Comparison of ENCODE assay signal across 12 cellular contexts in the genomic region with DNA sequence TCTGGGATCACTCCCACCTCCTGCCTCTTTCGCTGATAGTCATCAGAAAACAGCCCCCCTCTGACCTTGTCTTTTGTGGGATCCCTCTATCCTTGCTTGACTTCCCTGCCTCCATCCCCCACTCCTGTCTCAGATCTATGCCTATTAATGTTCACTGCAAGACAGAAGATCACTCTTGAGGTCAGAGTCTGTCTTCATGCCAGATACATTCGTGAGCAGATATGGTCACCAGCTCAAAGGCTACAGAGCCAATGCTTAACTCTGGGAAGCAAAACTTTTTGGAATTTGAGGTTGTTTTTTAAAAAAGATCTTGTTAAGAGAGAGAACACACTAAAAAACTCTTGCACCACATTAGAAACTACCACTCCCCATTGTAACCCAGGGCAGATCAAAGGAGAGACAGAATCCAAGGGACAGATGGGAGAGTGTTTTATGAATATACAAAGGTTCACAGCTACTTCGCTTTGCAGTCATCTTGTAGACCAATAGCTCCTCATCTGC. TPM values are rescaled to one million over a fixed set of nuclear protein-coding genes. Genes with fewer than 3 reads are reported as not detected.
DNase-seq lines count a peak whose midpoint lies in the region; ATAC-seq and TF ChIP-seq lines count a peak whose summit lies in the region.
"Had no signal": no experiment of that assay in that cellular context is flagged by ENCODE, and none has a peak within 500 bp of the region (broad histone marks: within the 10 kb centered on the region; RNA-seq: fewer than 3 reads in every experiment).

No MANE protein-coding gene starts in this region.

- H3K4me3 ChIP-seq in BLaER1, result no peak overlapping the region
- peak overlapping the region in 1 of 4 donors; percentile 5 for H3K4me3 ChIP-seq in adrenal gland
- H3K4me3 ChIP-seq in psoas muscle, result peak overlapping the region; percentile 55
- H3K4me3 ChIP-seq in PC-3 (ENCODE audit: low read length), result no peak overlapping the region

- intact Hi-C loops in adrenal gland (cut with DNase I) (no loop called here), psoas muscle (cut with DNase I) (no loop called here), PC-3 (cut with micrococcal nuclease) (no loop called here)

- no peaks in the 10 kb centered on the region for H3K9me2 ChIP-seq in PC-3 (replicated peaks; ENCODE audit: low read length)

- H3K36me3 ChIP-seq in BLaER1 (peaks cover 88% of the 10 kb centered on the region), adrenal gland (replicated peaks in 1 of 2) (peaks cover 0 to 18% of the 10 kb centered on the region in 2 donors), psoas muscle (ENCODE audit: insufficient read depth in 1 of 2, low read depth in 1 of 2) (peaks cover 4 to 29% of the 10 kb centered on the region in 2 donors), PC-3 (ENCODE audit: low read depth, low read length) (peaks cover 58% of the 10 kb centered on the region)

- H3K9ac ChIP-seq in BLaER1 (no peak overlapping the region), PC-3 (ENCODE audit: low read length) (no peak overlapping the region)

- peaks cover 25% of the 10 kb centered on the region for H3K9me3 Mint-ChIP-seq in glutamatergic neuron (ENCODE audit: unreplicated experiment)
- no peaks in the 10 kb centered on the region for H3K9me3 Mint-ChIP-seq in stimulated activated naive B cell treated with anti-CD40 and anti-IgM and Interleukin-4, amounts not matched to agents 10 μg/mL and 1 μg/mL and 100 μg/mL, for 72 hours
- H3K9me3 Mint-ChIP-seq: activated naive CD8-positive, alpha-beta T cell treated with anti-CD3 and anti-CD28 coated beads, Interleukin-2, amount 50 U/mL, for 24 hours; naive B cell; stimulated activated effector memory CD8-positive, alpha-beta T cell treated with anti-CD3 and anti-CD28 coated beads, Interleukin-12 subunit alpha, Interleukin-12 subunit beta, amount 100 ng/mL, for 72 hours had no signal

- H3K9me3 ChIP-seq in BLaER1 (no peaks in the 10 kb centered on the region), adrenal gland (replicated peaks in 1 of 3) (no peaks in the 10 kb centered on the region), psoas muscle (no peaks in the 10 kb centered on the region), PC-3 (ENCODE audit: low read length) (no peaks in the 10 kb centered on the region)

- ATAC-seq in psoas muscle (peak; percentile 18 to 51 (median 38)), foreskin keratinocyte (no peak), HG03196 (IDR thresholded peaks at IDR 0.05; ENCODE audit: unreplicated experiment) (no peak), PC-3 (no peak)
- no peak for ATAC-seq in stimulated activated naive B cell treated with anti-CD40 and anti-IgM and Interleukin-4, amounts not matched to agents 10 μg/mL and 1 μg/mL and 100 μg/mL, for 72 hours (replicated peaks)
- ATAC-seq: activated naive CD8-positive, alpha-beta T cell treated with anti-CD3 and anti-CD28 coated beads, Interleukin-2, amount 50 U/mL, for 24 hours; stimulated activated effector memory CD8-positive, alpha-beta T cell treated with anti-CD3 and anti-CD28 coated beads, Interleukin-12 subunit alpha, Interleukin-12 subunit beta, amount 100 ng/mL, for 72 hours had no signal

- no peaks in the 10 kb centered on the region for H3K36me3 Mint-ChIP-seq in glutamatergic neuron (ENCODE audit: unreplicated experiment)
- H3K36me3 Mint-ChIP-seq in stimulated activated naive B cell treated with anti-CD40 and anti-IgM and Interleukin-4, amounts not matched to agents 10 μg/mL and 1 μg/mL and 100 μg/mL, for 72 hours, result peaks cover 12 to 17% of the 10 kb centered on the region in 2 donors

- H3K4me1 ChIP-seq in BLaER1 (peaks cover 99% of the 10 kb centered on the region), adrenal gland (replicated peaks in 1 of 2) (peaks cover 81 to 100% of the 10 kb centered on the region in 2 donors), psoas muscle (peaks cover 100% of the 10 kb centered on the region), foreskin keratinocyte (peaks cover 51% of the 10 kb centered on the region), PC-3 (ENCODE audit: insufficient read depth, low read length) (peaks cover 54% of the 10 kb centered on the region)

- H3K27ac Mint-ChIP-seq in glutamatergic neuron (ENCODE audit: unreplicated experiment), result peak overlapping the region; percentile 92
- H3K27ac Mint-ChIP-seq in stimulated activated naive B cell treated with anti-CD40 and anti-IgM and Interleukin-4, amounts not matched to agents 10 μg/mL and 1 μg/mL and 100 μg/mL, for 72 hours, result no peak overlapping the region
- H3K27ac Mint-ChIP-seq: activated naive CD8-positive, alpha-beta T cell treated with anti-CD3 and anti-CD28 coated beads, Interleukin-2, amount 50 U/mL, for 24 hours; naive B cell; stimulated activated effector memory CD8-positive, alpha-beta T cell treated with anti-CD3 and anti-CD28 coated beads, Interleukin-12 subunit alpha, Interleukin-12 subunit beta, amount 100 ng/mL, for 72 hours had no signal

- peak overlapping the region; percentile 57; the same call in 1 of the 2 replicates for H3K4me2 ChIP-seq in BLaER1
- no peak overlapping the region for H3K4me2 ChIP-seq in PC-3 (ENCODE audit: low read length)

- no peak for TF ChIP-seq POLR2A in adrenal gland (IDR thresholded peaks at IDR 0.05)

- no TSS peak for BruUV-seq in PC-3 (replicated peaks; lab: Mats Ljungman, UMichigan)

- no peak overlapping the region for H2AFZ ChIP-seq in PC-3 (ENCODE audit: low read length)

- H3K79me2 ChIP-seq in PC-3 (ENCODE audit: low read length), result peaks cover 98% of the 10 kb centered on the region

- POLR2A ChIA-PET in PC-3 (lab: Charles Lee; ENCODE audit: unreplicated experiment), result no interaction called here

- H4K20me1 ChIP-seq in BLaER1, result peaks cover 100% of the 10 kb centered on the region
- H4K20me1 ChIP-seq in PC-3 (ENCODE audit: low read length), result peaks cover 82% of the 10 kb centered on the region

- 51 to 54% (median 51%) methylated on average over 3 of the region's 3 CpGs for WGBS in adrenal gland, 4 donors
- 48 to 57% (median 54%) methylated on average over 3 of the region's 3 CpGs for whole genome bisulfite sequencing in psoas muscle, 3 donors

- DNase-seq in adrenal gland, result peak in 3 of 7 donors; percentile 15 to 56 (median 40)
- DNase-seq in glutamatergic neuron, result no peak
- DNase-seq in psoas muscle, result no peak
- no peak for DNase-seq in foreskin keratinocyte
- DNase-seq in stimulated activated naive B cell treated with anti-CD40 and anti-IgM and Interleukin-4, amounts not matched to agents 10 μg/mL and 1 μg/mL and 100 μg/mL, for 72 hours, result no peak
- DNase-seq in PC-3, result no peak
- DNase-seq: activated naive CD8-positive, alpha-beta T cell treated with anti-CD3 and anti-CD28 coated beads, Interleukin-2, amount 50 U/mL, for 24 hours; COR-L47; naive B cell had no signal

- CTCF ChIA-PET in PC-3 (lab: Charles Lee), result no interaction called here

- no peaks in the 10 kb centered on the region for H3K27me3 ChIP-seq in BLaER1
- no peaks in the 10 kb centered on the region for H3K27me3 ChIP-seq in adrenal gland
- H3K27me3 ChIP-seq in psoas muscle (ENCODE audit: insufficient read depth in 3 of 3, low read length in 2 of 3), result no peaks in the 10 kb centered on the region
- no peaks in the 10 kb centered on the region for H3K27me3 ChIP-seq in foreskin keratinocyte
- H3K27me3 ChIP-seq in PC-3 (ENCODE audit: low read length), result no peaks in the 10 kb centered on the region

- no peaks in the 10 kb centered on the region for H3F3A ChIP-seq in PC-3 (ENCODE audit: low read length, unreplicated experiment)

- no peak for TF ChIP-seq CTCF in adrenal gland (IDR thresholded peaks at IDR 0.05)
- no peak for TF ChIP-seq CTCF in glutamatergic neuron (IDR thresholded peaks at IDR 0.05; ENCODE audit: partially characterized antibody, unreplicated experiment)
- TF ChIP-seq CTCF in psoas muscle (IDR thresholded peaks at IDR 0.05), result no peak
- no peak for TF ChIP-seq CTCF in foreskin keratinocyte (conservative IDR thresholded peaks at IDR 0.05)
- no peak for TF ChIP-seq CTCF in PC-3 (conservative IDR thresholded peaks at IDR 0.05; ENCODE audit: low read depth, low read length)

- peaks cover 15% of the 10 kb centered on the region for H3K27me3 Mint-ChIP-seq in glutamatergic neuron (ENCODE audit: unreplicated experiment)
- no peaks in the 10 kb centered on the region for H3K27me3 Mint-ChIP-seq in stimulated activated naive B cell treated with anti-CD40 and anti-IgM and Interleukin-4, amounts not matched to agents 10 μg/mL and 1 μg/mL and 100 μg/mL, for 72 hours
- H3K27me3 Mint-ChIP-seq: activated naive CD8-positive, alpha-beta T cell treated with anti-CD3 and anti-CD28 coated beads, Interleukin-2, amount 50 U/mL, for 24 hours; naive B cell had no signal

- H3K4me1 Mint-ChIP-seq in glutamatergic neuron (ENCODE audit: low read depth, unreplicated experiment), result peaks cover 86% of the 10 kb centered on the region
- H3K4me1 Mint-ChIP-seq in stimulated activated naive B cell treated with anti-CD40 and anti-IgM and Interleukin-4, amounts not matched to agents 10 μg/mL and 1 μg/mL and 100 μg/mL, for 72 hours, result peaks cover 30 to 42% of the 10 kb centered on the region in 2 donors

- peak overlapping the region; percentile 72 for H3K4me3 Mint-ChIP-seq in glutamatergic neuron (ENCODE audit: unreplicated experiment)
- H3K4me3 Mint-ChIP-seq in stimulated activated naive B cell treated with anti-CD40 and anti-IgM and Interleukin-4, amounts not matched to agents 10 μg/mL and 1 μg/mL and 100 μg/mL, for 72 hours, result no peak overlapping the region
- H3K4me3 Mint-ChIP-seq: activated naive CD8-positive, alpha-beta T cell treated with anti-CD3 and anti-CD28 coated beads, Interleukin-2, amount 50 U/mL, for 24 hours; naive B cell; stimulated activated effector memory CD8-positive, alpha-beta T cell treated with anti-CD3 and anti-CD28 coated beads, Interleukin-12 subunit alpha, Interleukin-12 subunit beta, amount 100 ng/mL, for 72 hours had no signal

- H3K27ac ChIP-seq in BLaER1 (no peak overlapping the region), adrenal gland (peak overlapping the region; percentile 62 to 97 (median 81)), psoas muscle (peak overlapping the region; percentile 98), foreskin keratinocyte (no peak overlapping the region), PC-3 (ENCODE audit: low read length) (no peak overlapping the region)

RNA-seq across cellular contexts. Expression of a gene that starts 17.1 kb away (rescaled TPM):
- total RNA-seq in adrenal gland (under 1 TPM in 1 of 8 donors, not detected in 7; 0.49 TPM), glutamatergic neuron (ENCODE audit: unreplicated experiment) (0.71 TPM), psoas muscle (not detected), foreskin keratinocyte (not detected in 2 replicates), PC-3 (2014; rRNA removed) (0.58 TPM in 1 of 2 replicates, not detected in the other)
- polyA plus RNA-seq in adrenal gland (under 1 TPM in 1 of 3 donors, not detected in 2; 0.17 TPM), psoas muscle (not detected), foreskin keratinocyte (not detected in 2 replicates)

Comparison
In these comparisons a context has a peak if more than half of its experiments do, and no peak if none do; other contexts are left out.
1. H3K27ac ChIP-seq: peak in adrenal gland (5 of 5) and psoas muscle (single experiment); none in BLaER1 (single experiment), foreskin keratinocyte (single experiment) and PC-3 (single experiment).
2. ATAC-seq: peak in psoas muscle (4 of 4); none in foreskin keratinocyte (single experiment), HG03196 (single experiment), stimulated activated naive B cell treated with anti-CD40 and anti-IgM and Interleukin-4, amounts not matched to agents 10 μg/mL and 1 μg/mL and 100 μg/mL, for 72 hours (0 of 2) and PC-3 (single experiment).